In the genomic region with DNA sequence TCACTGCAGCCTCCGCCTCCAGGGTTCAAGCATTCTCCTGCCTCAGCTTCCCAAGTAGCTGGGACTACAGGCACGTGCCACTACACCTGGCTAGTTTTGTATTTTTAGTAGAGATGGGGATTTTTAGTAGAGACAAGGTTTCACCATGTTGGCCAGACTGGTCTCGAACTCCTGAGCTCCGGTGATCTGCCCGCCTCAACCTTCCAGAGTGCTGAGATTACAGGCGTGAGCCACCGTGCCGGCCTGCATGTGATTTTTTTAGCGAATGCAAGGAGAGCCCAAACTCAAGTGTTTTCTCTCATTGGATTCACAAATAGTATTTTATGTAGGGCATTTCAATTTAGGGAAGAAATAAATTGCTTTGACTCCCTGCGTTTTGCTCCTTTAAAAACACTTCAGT, we compare ENCODE assay signal across 28 cellular contexts. TPM values are rescaled to one million over a fixed set of nuclear protein-coding genes. Genes with fewer than 3 reads are reported as not detected.
DNase-seq lines count a peak whose midpoint lies in the region; ATAC-seq, FAIRE-seq and TF ChIP-seq lines count a peak whose summit lies in the region.
"Had no signal": no experiment of that assay in that cellular context is flagged by ENCODE, and none has a peak within 500 bp of the region (broad histone marks: within the 10 kb centered on the region; RNA-seq: fewer than 3 reads in every experiment).

No MANE protein-coding gene starts in this region.

- no peak for TF ChIP-seq EP300 in GM12878 (IDR thresholded peaks at IDR 0.05; ENCODE audit: borderline replicate concordance in 1 of 2, control insufficient read depth in 1 of 2, low read depth in 2 of 2, low read length in 2 of 2)

- H4K20me1 ChIP-seq in BLaER1 (peaks cover 77% of the 10 kb centered on the region), GM12878 (ENCODE audit: control insufficient read depth, insufficient read depth) (no peaks in the 10 kb centered on the region)

- peak overlapping the region in 6 of 10 donors; percentile 7 to 71 (median 38) for H3K4me3 Mint-ChIP-seq in naive thymus-derived CD8-positive, alpha-beta T cell
- H3K4me3 Mint-ChIP-seq: memory B cell; T-helper 1 cell treated with Interleukin-12 subunit alpha and Interleukin-12 subunit beta and Interleukin-4 antibody, amounts not matched to agents 30 μg/mL and 1 μg/mL, for 36 hours had no signal

- FAIRE-seq in GM19239 (lab: Jason Lieb, UNC), result peak; percentile 8
- no peak for FAIRE-seq in GM12878 (lab: Jason Lieb, UNC)
- FAIRE-seq: GM12891, islet of Langerhans had no signal

- in situ Hi-C loops in GM12878 (cut with MboI), result no loop called here

- TF ChIP-seq RAD21 in GM12878 (IDR thresholded peaks at IDR 0.05; ENCODE audit: insufficient read depth, low read depth, low read length), result no peak

- H3K9me3 ChIP-seq in BLaER1 (no peaks in the 10 kb centered on the region), GM12878 (replicated peaks; ENCODE audit: control insufficient read depth, insufficient read depth, low read length) (no peaks in the 10 kb centered on the region)
- H3K9me3 ChIP-seq: left lung had no signal

- TF ChIP-seq POLR2A in GM12878 (IDR thresholded peaks at IDR 0.05; ENCODE audit: low read depth, low read length), result no peak

- RAD21 ChIA-PET in GM12878 (lab: Charles Lee; ENCODE audit: unreplicated experiment), result no interaction called here

- H3K4me1 ChIP-seq in BLaER1 (peaks cover 46% of the 10 kb centered on the region), GM12878 (ENCODE audit: control insufficient read depth, insufficient read depth, low read length) (peaks cover 4% of the 10 kb centered on the region; the same call in 1 of the 2 replicates)
- H3K4me1 ChIP-seq: parathyroid adenoma had no signal

- DNase-seq in GM19239 (ENCODE audit: insufficient read length, low spot score) (no peak), GM12878 (ENCODE audit: low read depth, low spot score) (no peak), HuH-7 (ENCODE audit: low spot score) (no peak)
- no peak for DNase-seq in naive thymus-derived CD8-positive, alpha-beta T cell
- DNase-seq: activated CD4-positive, alpha-beta T cell treated with anti-CD3 and anti-CD28 coated beads for 1 hour; activated CD8-positive, alpha-beta memory T cell treated with anti-CD3 and anti-CD28 coated beads for 24 hours; activated gamma-delta T cell; brain microvascular endothelial cell; effector CD8-positive, alpha-beta T cell; HCEC 1CT; IMR-90; left lung; NCI-H146; NCI-H226; NCI-H526 treated with DMSO at 0.1 percent for 48 hours; PC-9; right cardiac atrium; stimulated activated CD4-positive, alpha-beta T cell treated with anti-CD3 and anti-CD28 coated beads, Interleukin-1b, Interleukin-23, amount 100 ng/mL, for 48 hours; stimulated activated naive CD4-positive, alpha-beta T cell treated with Interleukin-2 at 50 U/mL for 16 hours had no signal

- H3K27ac ChIP-seq in BLaER1 (no peak overlapping the region), GM12878 (ENCODE audit: control insufficient read depth, insufficient read depth) (no peak overlapping the region)
- H3K27ac ChIP-seq: brain microvascular endothelial cell, parathyroid adenoma, PC-9, SK-N-MC had no signal

- no peak overlapping the region for H2AFZ ChIP-seq in GM12878 (ENCODE audit: control insufficient read depth, low read depth, low read length)
- H2AFZ ChIP-seq: parathyroid adenoma, PC-9 had no signal

- H3K27me3 ChIP-seq in BLaER1, result no peaks in the 10 kb centered on the region
- H3K27me3 ChIP-seq in GM12878 (replicated peaks in 1 of 2; ENCODE audit: control insufficient read depth in 2 of 2, insufficient read depth in 2 of 2, low read length in 1 of 2), result no peaks in the 10 kb centered on the region
- H3K27me3 ChIP-seq: brain microvascular endothelial cell, left lung had no signal

- H3K4me3 ChIP-seq in BLaER1 (no peak overlapping the region), GM12878 (no peak overlapping the region)
- H3K4me3 ChIP-seq: left lung, PC-9, SK-N-MC had no signal

- CTCF ChIA-PET in GM12878 (lab: Yijun Ruan, JAX), result interaction anchor here (1.6 kb wide), 1 partner anchor 101 kb away, joined by 3 read pairs; no protein-coding TSS in a partner anchor

- BruUV-seq in GM12878 (replicated peaks; lab: Mats Ljungman, UMichigan), result no TSS peak

- ATAC-seq in GM12878 (no peak), HG03442 (IDR thresholded peaks at IDR 0.05; ENCODE audit: unreplicated experiment) (no peak), HG03097 (IDR thresholded peaks at IDR 0.05; ENCODE audit: low FRiP score, unreplicated experiment) (no peak)
- no peak for ATAC-seq in naive thymus-derived CD8-positive, alpha-beta T cell
- ATAC-seq: left lung, right cardiac atrium had no signal

- POLR2A ChIA-PET in GM12878 (lab: Charles Lee), result no interaction called here
- POLR2A ChIA-PET in naive thymus-derived CD8-positive, alpha-beta T cell (lab: Charles Lee), result interaction anchor here (0.7 kb wide), 1 partner anchor 198 kb away, joined by 5 read pairs; a partner anchor contains a TSS

- H3K79me2 ChIP-seq in GM12878 (ENCODE audit: control insufficient read depth, insufficient read depth, low read length), result peaks cover 69% of the 10 kb centered on the region

- H3K27ac Mint-ChIP-seq in naive thymus-derived CD8-positive, alpha-beta T cell, result peak overlapping the region in 3 of 10 donors; percentile 38 to 63 (median 41)
- H3K27ac Mint-ChIP-seq: T-helper 1 cell treated with Interleukin-12 subunit alpha and Interleukin-12 subunit beta and Interleukin-4 antibody, amounts not matched to agents 30 μg/mL and 1 μg/mL, for 36 hours had no signal

- H3K4me2 ChIP-seq in BLaER1 (peak overlapping the region; percentile 17; the same call in 1 of the 2 replicates), GM12878 (ENCODE audit: control insufficient read depth, insufficient read depth) (peak overlapping the region; percentile 26)
- H3K4me2 ChIP-seq: PC-9 had no signal

- no peak for TF ChIP-seq CTCF in GM12878 (IDR thresholded peaks at IDR 0.05 in 2 of 3, conservative IDR thresholded peaks at IDR 0.05 in 1 of 3; ENCODE audit: control insufficient read depth in 2 of 3, extremely low read depth in 1 of 3, insufficient read depth in 1 of 3, low read depth in 3 of 3, low read length in 3 of 3)

- H3K27me3 Mint-ChIP-seq in naive thymus-derived CD8-positive, alpha-beta T cell, result no peaks in the 10 kb centered on the region
- H3K27me3 Mint-ChIP-seq: memory B cell had no signal

- SMC1A ChIA-PET in GM12878 (lab: Charles Lee; ENCODE audit: uncharacterized antibody, unreplicated experiment), result no interaction called here

- H3K4me1 Mint-ChIP-seq in naive thymus-derived CD8-positive, alpha-beta T cell, result peaks cover 26 to 63% (median 54%) of the 10 kb centered on the region in 4 donors

- WGBS in GM12878 (ENCODE audit: insufficient coverage, insufficient replicate concordance, low lambda C conversion rate, missing lambda C conversion rate), result 93% methylated on average over 10 of the region's 10 CpGs

- H3K36me3 ChIP-seq in BLaER1 (peaks cover 60% of the 10 kb centered on the region), GM12878 (ENCODE audit: control insufficient read depth in 2 of 2, insufficient read depth in 2 of 2, low read length in 1 of 2) (peaks cover 0 to 5% of the 10 kb centered on the region in 2 experiments; a peak in 2 of 4 replicates)

- peaks cover 0 to 58% (median 12%) of the 10 kb centered on the region in 3 donors for H3K36me3 Mint-ChIP-seq in naive thymus-derived CD8-positive, alpha-beta T cell

- no peaks in the 10 kb centered on the region for H3K9me3 Mint-ChIP-seq in naive thymus-derived CD8-positive, alpha-beta T cell
- H3K9me3 Mint-ChIP-seq: memory B cell; T-helper 1 cell treated with Interleukin-12 subunit alpha and Interleukin-12 subunit beta and Interleukin-4 antibody, amounts not matched to agents 30 μg/mL and 1 μg/mL, for 36 hours had no signal

- intact Hi-C loops in GM12878 (cut with micrococcal nuclease; ENCODE audit: unreplicated experiment), result loop anchor here (10.0 kb wide), 1 partner anchor 198 kb away; no protein-coding TSS in a partner anchor

- H3K9ac ChIP-seq in BLaER1 (no peak overlapping the region), GM12878 (ENCODE audit: control insufficient read depth, insufficient read depth, low read length) (no peak overlapping the region)
- H3K9ac ChIP-seq: parathyroid adenoma had no signal

TF ChIP-seq in GM12878, 131 proteins besides CTCF, POLR2A, EP300 and RAD21 (continues in another document):
- TF ChIP-seq LARP7 (IDR thresholded peaks at IDR 0.05) (no peak), TCF7 (IDR thresholded peaks at IDR 0.05; ENCODE audit: borderline replicate concordance) (no peak)

RNA-seq across cellular contexts. Expression of a gene that starts 4.4 kb away (rescaled TPM):
- total RNA-seq in GM12878 (2013; cell fraction: nucleolus; rRNA removed), result 417 and 423 TPM in 2 replicates
- total RNA-seq in GM12878 (2014; rRNA removed) (30.4 and 40.4 TPM in 2 replicates), GM12878 (2014; rRNA removed; fragmentation: Illumina TruSeq; extraction: Trizol) (57.6 and 60.3 TPM in 2 replicates), GM12878 (2021) (37.3 and 43.1 TPM in 2 replicates)
- polyA plus RNA-seq in GM12878 (2011; ENCODE audit: low read depth), result 17.6 TPM
- polyA plus RNA-seq in GM12878 (2011; rRNA removed) (60.4 and 120 TPM in 2 replicates), GM12878 (2014; fragmentation: Illumina TruSeq; extraction: Trizol) (46.7 and 48.8 TPM in 2 replicates), GM12878 (2014; fragmentation: Nextera tagmentation; extraction: Ambion mirVana) (1 to 10 TPM; 9.5 TPM), GM12878 (2014; rRNA removed) (28.3 and 38.8 TPM in 2 replicates), GM12878 (2016; fragmentation: Nextera tagmentation; extraction: Ambion mirVana) (10 to 100 TPM; 13.0 to 15.3 TPM)
- 14.7 and 23.3 TPM in 2 replicates for polyA plus RNA-seq in GM12878 (2011; cell fraction: cytosol; rRNA removed)
- polyA plus RNA-seq in GM12878 (2011; cell fraction: nucleus; rRNA removed), result 46.7 and 56.8 TPM in 2 replicates
- 30.5 and 40.5 TPM in 2 replicates for polyA plus RNA-seq in GM12878 (2012)
- polyA minus RNA-seq in GM12878 (2011; rRNA and poly(A)+ RNA removed), result 55.6 and 76.2 TPM in 2 replicates
- polyA minus RNA-seq in GM12878 (2011; cell fraction: cytosol; rRNA and poly(A)+ RNA removed), result 27.4 and 35.9 TPM in 2 replicates
- 53.9 and 73.6 TPM in 2 replicates for polyA minus RNA-seq in GM12878 (2011; cell fraction: nucleus; rRNA and poly(A)+ RNA removed)
- 100 to 1,000 TPM; 131 to 133 TPM for total RNA-seq in naive thymus-derived CD8-positive, alpha-beta T cell
- polyA plus RNA-seq in naive thymus-derived CD8-positive, alpha-beta T cell, result 10 to 100 TPM in 2 of 3 donors, 1 to 10 TPM in 1; 8.4 to 13.7 (median 13.5) TPM
